ENCODE assay signal across 28 cellular contexts in the genomic region with DNA sequence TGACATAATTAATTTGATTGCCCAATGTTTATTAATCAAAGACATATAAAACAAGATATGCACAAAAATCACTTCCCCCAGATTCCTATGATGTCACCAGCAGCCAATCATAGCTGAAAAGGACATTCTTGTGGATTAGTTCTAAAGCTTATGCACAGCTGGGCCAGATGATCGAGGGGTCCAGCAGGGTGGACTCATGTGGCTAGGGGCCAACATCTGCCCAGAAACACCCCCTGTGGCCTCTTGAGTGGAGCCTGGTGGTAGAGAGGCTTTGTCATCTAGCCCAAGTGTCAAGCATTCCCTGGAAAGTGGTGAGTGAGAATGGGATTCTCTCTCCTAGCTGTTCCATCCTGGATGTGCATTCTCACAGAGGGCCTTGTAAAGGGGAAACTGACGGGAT.
"Had no signal": no experiment of that assay in that cellular context is flagged by ENCODE, and none has a peak within 500 bp of the region (broad histone marks: within the 10 kb centered on the region; RNA-seq: fewer than 3 reads in every experiment).

No MANE protein-coding gene starts in this region.

- H3K36me3 Mint-ChIP-seq: stimulated activated effector memory CD8-positive, alpha-beta T cell treated with anti-CD3 and anti-CD28 coated beads, Interleukin-12 subunit alpha, Interleukin-12 subunit beta, amount 100 ng/mL, for 72 hours; stimulated activated memory B cell treated with anti-CD40 and anti-IgM and Interleukin-4, amounts not matched to agents 10 μg/mL and 1 μg/mL and 100 μg/mL, for 72 hours; stimulated activated naive B cell treated with anti-CD40 and anti-IgM and Interleukin-4, amounts not matched to agents 10 μg/mL and 1 μg/mL and 100 μg/mL, for 72 hours; type B pancreatic cell had no signal

- H3K27me3 Mint-ChIP-seq: stimulated activated memory B cell treated with anti-CD40 and anti-IgM and Interleukin-4, amounts not matched to agents 10 μg/mL and 1 μg/mL and 100 μg/mL, for 72 hours; stimulated activated naive B cell treated with anti-CD40 and anti-IgM and Interleukin-4, amounts not matched to agents 10 μg/mL and 1 μg/mL and 100 μg/mL, for 72 hours; stimulated activated naive CD8-positive, alpha-beta T cell treated with anti-CD3 and anti-CD28 coated beads, Interleukin-15, amount 100 ng/mL, for 72 hours; stimulated activated naive CD8-positive, alpha-beta T cell treated with anti-CD3 and anti-CD28 coated beads, Interleukin-15, Interleukin-2, amounts not matched to agents 100 ng/mL and 50 ng/mL, for 24 hours; type B pancreatic cell had no signal

- H3K4me1 ChIP-seq: stomach, suprapubic skin, testis, thyroid gland, tibial artery, tibial nerve, transverse colon, upper lobe of left lung, upper lobe of right lung, uterus, vagina had no signal

- H3K27me3 ChIP-seq: stomach, suprapubic skin, testis, thyroid gland, tibial artery, tibial nerve, transverse colon, upper lobe of left lung, upper lobe of right lung, uterus, vagina had no signal

- H3K9me3 ChIP-seq: suprapubic skin, testis, thyroid gland, tibial artery, upper lobe of left lung, upper lobe of right lung, uterus, vagina had no signal

- H3K4me1 Mint-ChIP-seq: stimulated activated effector memory CD8-positive, alpha-beta T cell treated with anti-CD3 and anti-CD28 coated beads, Interleukin-12 subunit alpha, Interleukin-12 subunit beta, amount 100 ng/mL, for 72 hours; stimulated activated memory B cell treated with anti-CD40 and anti-IgM and Interleukin-4, amounts not matched to agents 10 μg/mL and 1 μg/mL and 100 μg/mL, for 72 hours; stimulated activated naive B cell treated with anti-CD40 and anti-IgM and Interleukin-4, amounts not matched to agents 10 μg/mL and 1 μg/mL and 100 μg/mL, for 72 hours; stimulated activated naive CD8-positive, alpha-beta T cell treated with anti-CD3 and anti-CD28 coated beads, Interleukin-15, amount 100 ng/mL, for 72 hours had no signal

- H3K36me3 ChIP-seq: stomach, suprapubic skin, thoracic aorta, thyroid gland, tibial artery, tibial nerve, transverse colon, upper lobe of left lung, upper lobe of right lung, uterus, vagina had no signal

- H3K27ac Mint-ChIP-seq: stimulated activated effector memory CD8-positive, alpha-beta T cell treated with anti-CD3 and anti-CD28 coated beads, Interleukin-12 subunit alpha, Interleukin-12 subunit beta, amount 100 ng/mL, for 72 hours; stimulated activated memory B cell treated with anti-CD40 and anti-IgM and Interleukin-4, amounts not matched to agents 10 μg/mL and 1 μg/mL and 100 μg/mL, for 72 hours; stimulated activated naive B cell treated with anti-CD40 and anti-IgM and Interleukin-4, amounts not matched to agents 10 μg/mL and 1 μg/mL and 100 μg/mL, for 72 hours; stimulated activated naive CD8-positive, alpha-beta T cell treated with anti-CD3 and anti-CD28 coated beads, Interleukin-15, amount 100 ng/mL, for 72 hours; stimulated activated naive CD8-positive, alpha-beta T cell treated with anti-CD3 and anti-CD28 coated beads, Interleukin-15, Interleukin-2, amounts not matched to agents 100 ng/mL and 50 ng/mL, for 24 hours; type B pancreatic cell had no signal

- H3K4me3 ChIP-seq: stomach, suprapubic skin, testis, thoracic aorta, thyroid gland, tibial artery, tibial nerve, transverse colon, upper lobe of left lung, upper lobe of right lung, uterus, vagina had no signal

- DNase-seq: stimulated activated CD4-positive, alpha-beta T cell treated with anti-CD3 and anti-CD28 coated beads, Interleukin-2, amount 100 ng/mL, for 48 hours; stimulated activated CD4-positive, alpha-beta T cell treated with anti-CD3 and anti-CD28 coated beads, Interleukin-4, amount 100 ng/mL, for 1 hour; stimulated activated CD4-positive, alpha-beta T cell treated with anti-CD3 and anti-CD28 coated beads, Interleukin-4, amount 100 ng/mL, for 24 hours; stimulated activated CD4-positive, alpha-beta T cell treated with anti-CD3 and anti-CD28 coated beads, Interleukin-4, amount 100 ng/mL, for 4 hours; stimulated activated CD8-positive, alpha-beta memory T cell treated with anti-CD3 and anti-CD28 coated beads, Interleukin-4, amount 100 ng/mL, for 48 hours; stimulated activated naive B cell treated with anti-CD40 and anti-IgM and Interleukin-4, amounts not matched to agents 10 μg/mL and 1 μg/mL and 100 μg/mL, for 72 hours; stimulated activated naive CD4-positive, alpha-beta T cell; stimulated activated naive CD4-positive, alpha-beta T cell treated with Interleukin-2 at 50 U/mL for 16 hours; stimulated activated naive CD8-positive, alpha-beta T cell treated with anti-CD3 and anti-CD28 coated beads, Interleukin-15, amount 100 ng/mL, for 72 hours; stimulated activated naive CD8-positive, alpha-beta T cell treated with anti-CD3 and anti-CD28 coated beads, Interleukin-15, Interleukin-2, amounts not matched to agents 100 U/mL and 50 U/mL, for 24 hours; stomach; substantia nigra; testis; thyroid gland; tibial artery; transverse colon; trophoblast cell; upper lobe of left lung; upper lobe of right lung; uterus had no signal

- H3K4me3 Mint-ChIP-seq: stimulated activated effector memory CD8-positive, alpha-beta T cell treated with anti-CD3 and anti-CD28 coated beads, Interleukin-12 subunit alpha, Interleukin-12 subunit beta, amount 100 ng/mL, for 72 hours; stimulated activated memory B cell treated with anti-CD40 and anti-IgM and Interleukin-4, amounts not matched to agents 10 μg/mL and 1 μg/mL and 100 μg/mL, for 72 hours; stimulated activated naive B cell treated with anti-CD40 and anti-IgM and Interleukin-4, amounts not matched to agents 10 μg/mL and 1 μg/mL and 100 μg/mL, for 72 hours; stimulated activated naive CD8-positive, alpha-beta T cell treated with anti-CD3 and anti-CD28 coated beads, Interleukin-15, amount 100 ng/mL, for 72 hours; stimulated activated naive CD8-positive, alpha-beta T cell treated with anti-CD3 and anti-CD28 coated beads, Interleukin-15, Interleukin-2, amounts not matched to agents 100 ng/mL and 50 ng/mL, for 24 hours; type B pancreatic cell had no signal

- H3K27ac ChIP-seq: stomach, suprapubic skin, testis, thoracic aorta, thyroid gland, tibial artery, tibial nerve, transverse colon, upper lobe of left lung, upper lobe of right lung, uterus, vagina had no signal
